Comparison of ENCODE assay signal across 26 cellular contexts in genomic region chr16:26911436-26911835, GRCh38.
"Had no signal": no experiment of that assay in that cellular context is flagged by ENCODE, and none has a peak within 500 bp of the region (broad histone marks: within the 10 kb centered on the region; RNA-seq: fewer than 3 reads in every experiment).

No MANE protein-coding gene starts in this region.

- FAIRE-seq: small intestine had no signal

- H3K27me3 ChIP-seq: neural progenitor cell, ovary, right lobe of liver, sigmoid colon, suprapubic skin, testis, tibial artery, transverse colon, upper lobe of right lung, uterus had no signal

- DNase-seq: natural killer cell; occipital lobe; ovary; posterior cingulate gyrus; psoas muscle; right cardiac atrium; right lobe of liver; sigmoid colon; small intestine; stimulated activated CD4-positive, alpha-beta T cell treated with anti-CD3 and anti-CD28 coated beads, Interleukin-15, amount 100 ng/mL, for 24 hours; stimulated activated CD4-positive, alpha-beta T cell treated with anti-CD3 and anti-CD28 coated beads, Interleukin-2, amount 100 ng/mL, for 24 hours; stimulated activated CD4-positive, alpha-beta T cell treated with anti-CD3 and anti-CD28 coated beads, Interleukin-2, amount 100 ng/mL, for 48 hours; stimulated activated CD4-positive, alpha-beta T cell treated with anti-CD3 and anti-CD28 coated beads, Interleukin-4, amount 100 ng/mL, for 24 hours; stimulated activated naive CD4-positive, alpha-beta T cell; stimulated activated naive CD8-positive, alpha-beta T cell treated with anti-CD3 and anti-CD28 coated beads, Interleukin-15, amount 100 ng/mL, for 72 hours; stimulated activated naive CD8-positive, alpha-beta T cell treated with anti-CD3 and anti-CD28 coated beads, Interleukin-15, Interleukin-2, amounts not matched to agents 100 U/mL and 50 U/mL, for 24 hours; substantia nigra; testis; tibial artery; transverse colon; upper lobe of right lung; uterus had no signal

- H3K9me3 ChIP-seq: ovary, psoas muscle, right lobe of liver, sigmoid colon, suprapubic skin, testis, tibial artery, transverse colon, upper lobe of right lung, uterus had no signal

- H3K4me1 ChIP-seq: neural progenitor cell, parathyroid adenoma, psoas muscle, right lobe of liver, sigmoid colon, suprapubic skin, testis, tibial artery, transverse colon, upper lobe of right lung, uterus had no signal

- ATAC-seq: natural killer cell; psoas muscle; right cardiac atrium; right lobe of liver; stimulated activated memory B cell treated with anti-CD40 and anti-IgM and Interleukin-4, amounts not matched to agents 10 μg/mL and 1 μg/mL and 100 μg/mL, for 72 hours; stimulated activated naive CD8-positive, alpha-beta T cell treated with anti-CD3 and anti-CD28 coated beads, Interleukin-15, amount 100 ng/mL, for 72 hours; stimulated activated naive CD8-positive, alpha-beta T cell treated with anti-CD3 and anti-CD28 coated beads, Interleukin-15, Interleukin-2, amounts not matched to agents 100 U/mL and 50 U/mL, for 24 hours; upper lobe of right lung had no signal

- H3K27ac ChIP-seq: neural progenitor cell, ovary, parathyroid adenoma, psoas muscle, right lobe of liver, sigmoid colon, suprapubic skin, testis, tibial artery, transverse colon, upper lobe of right lung, uterus had no signal

- H3K9ac ChIP-seq: neural progenitor cell, parathyroid adenoma had no signal

- H3K4me3 ChIP-seq: neural progenitor cell, ovary, psoas muscle, right lobe of liver, sigmoid colon, suprapubic skin, testis, tibial artery, transverse colon, upper lobe of right lung, uterus had no signal

- H3K4me2 ChIP-seq: neural progenitor cell had no signal

- H3K36me3 ChIP-seq: neural progenitor cell, ovary, right lobe of liver, sigmoid colon, suprapubic skin, tibial artery, transverse colon, upper lobe of right lung, uterus had no signal
